8 cellular contexts compared by ENCODE assay signal in genomic region chr1:111275079-111275478, GRCh38. TPM values are rescaled to one million over a fixed set of nuclear protein-coding genes. Genes with fewer than 3 reads are reported as not detected.
A peak's percentile ranks its signal among the peaks of the same experiment; 100 is the strongest.
DNase-seq lines count a peak whose midpoint lies in the region; ATAC-seq and TF ChIP-seq lines count a peak whose summit lies in the region.

No MANE protein-coding gene starts in this region.

- peak; percentile 79 for ATAC-seq in upper lobe of right lung
- ATAC-seq in GM18870 (IDR thresholded peaks at IDR 0.05; ENCODE audit: unreplicated experiment), result no peak
- no peak for ATAC-seq in GM21529 (IDR thresholded peaks at IDR 0.05; ENCODE audit: unreplicated experiment)
- ATAC-seq in HG02884 (IDR thresholded peaks at IDR 0.05; ENCODE audit: unreplicated experiment), result no peak

- TF ChIP-seq CTCF in left ventricle myocardium inferior (IDR thresholded peaks at IDR 0.05; ENCODE audit: borderline replicate concordance) (no peak), upper lobe of right lung (IDR thresholded peaks at IDR 0.05) (no peak)

- peak; percentile 46 for DNase-seq in activated naive CD4-positive, alpha-beta T cell treated with anti-CD3 and anti-CD28 coated beads for 36 hours
- no peak for DNase-seq in activated naive CD4-positive, alpha-beta T cell treated with anti-CD3 and anti-CD28 coated beads, Interleukin-2, amount 50 U/mL, for 16 hours
- DNase-seq in activated CD4-positive, alpha-beta memory T cell treated with anti-CD3 and anti-CD28 coated beads, Interleukin-2, amount 10 ng/mL, durations not matched to agents 7 days and 5 days, result peak; percentile 38
- peak; percentile 71 for DNase-seq in left ventricle myocardium inferior
- DNase-seq in upper lobe of right lung, result no peak

- POLR2A ChIA-PET in activated CD4-positive, alpha-beta memory T cell treated with anti-CD3 and anti-CD28 coated beads, Interleukin-2, amount 10 ng/mL, durations not matched to agents 7 days and 5 days (lab: Charles Lee), result interaction anchor here (0.7 to 1.0 kb wide), 3 partner anchors 76 to 201 kb away, joined by 3 read pairs; no protein-coding TSS in a partner anchor

- peaks cover 8% of the 10 kb centered on the region for H3K4me1 ChIP-seq in left ventricle myocardium inferior
- no peaks in the 10 kb centered on the region for H3K4me1 ChIP-seq in upper lobe of right lung

- H3K4me3 Mint-ChIP-seq in activated naive CD4-positive, alpha-beta T cell treated with anti-CD3 and anti-CD28 coated beads for 36 hours, result no peak overlapping the region
- peak overlapping the region; percentile 52 for H3K4me3 Mint-ChIP-seq in activated CD4-positive, alpha-beta memory T cell treated with anti-CD3 and anti-CD28 coated beads, Interleukin-2, amount 10 ng/mL, durations not matched to agents 7 days and 5 days

- H3K36me3 ChIP-seq in left ventricle myocardium inferior, result no peaks in the 10 kb centered on the region
- no peaks in the 10 kb centered on the region for H3K36me3 ChIP-seq in upper lobe of right lung

- H3K9me3 Mint-ChIP-seq in activated naive CD4-positive, alpha-beta T cell treated with anti-CD3 and anti-CD28 coated beads for 36 hours, result peaks cover 8% of the 10 kb centered on the region
- H3K9me3 Mint-ChIP-seq in activated CD4-positive, alpha-beta memory T cell treated with anti-CD3 and anti-CD28 coated beads, Interleukin-2, amount 10 ng/mL, durations not matched to agents 7 days and 5 days, result no peaks in the 10 kb centered on the region

- H3K36me3 Mint-ChIP-seq in activated naive CD4-positive, alpha-beta T cell treated with anti-CD3 and anti-CD28 coated beads for 36 hours (ENCODE audit: low read depth), result no peaks in the 10 kb centered on the region
- H3K36me3 Mint-ChIP-seq in activated CD4-positive, alpha-beta memory T cell treated with anti-CD3 and anti-CD28 coated beads, Interleukin-2, amount 10 ng/mL, durations not matched to agents 7 days and 5 days (ENCODE audit: low read depth), result no peaks in the 10 kb centered on the region

- intact Hi-C loops in activated naive CD4-positive, alpha-beta T cell treated with anti-CD3 and anti-CD28 coated beads for 36 hours (cut with micrococcal nuclease), result loop anchor here (2.0 to 10.0 kb wide), 4 partner anchors 52 to 628 kb away; partner anchors contain the start of genes CEPT1 and DRAM2
- intact Hi-C loops in left ventricle myocardium inferior (cut with micrococcal nuclease) (loop anchor here (5.0 kb wide), 1 partner anchor 48 kb away; the partner anchor contains the start of gene CHI3L2), upper lobe of right lung (cut with DNase I) (no loop called here)

- peaks cover 22% of the 10 kb centered on the region for H3K27me3 Mint-ChIP-seq in activated naive CD4-positive, alpha-beta T cell treated with anti-CD3 and anti-CD28 coated beads for 36 hours (ENCODE audit: low read depth)
- H3K27me3 Mint-ChIP-seq in activated CD4-positive, alpha-beta memory T cell treated with anti-CD3 and anti-CD28 coated beads, Interleukin-2, amount 10 ng/mL, durations not matched to agents 7 days and 5 days, result peaks cover 24% of the 10 kb centered on the region

- peaks cover 47% of the 10 kb centered on the region for H3K4me1 Mint-ChIP-seq in activated naive CD4-positive, alpha-beta T cell treated with anti-CD3 and anti-CD28 coated beads for 36 hours (ENCODE audit: low read depth)
- H3K4me1 Mint-ChIP-seq in activated CD4-positive, alpha-beta memory T cell treated with anti-CD3 and anti-CD28 coated beads, Interleukin-2, amount 10 ng/mL, durations not matched to agents 7 days and 5 days, result peaks cover 31% of the 10 kb centered on the region

- CTCF ChIA-PET in activated naive CD4-positive, alpha-beta T cell treated with anti-CD3 and anti-CD28 coated beads for 36 hours (lab: Charles Lee), result interaction anchor here (1.0 to 1.5 kb wide), 4 partner anchors 19 to 56 kb away, joined by 3 to 5 read pairs (median 4); no protein-coding TSS in a partner anchor
- CTCF ChIA-PET in activated CD4-positive, alpha-beta memory T cell treated with anti-CD3 and anti-CD28 coated beads, Interleukin-2, amount 10 ng/mL, durations not matched to agents 7 days and 5 days (lab: Charles Lee), result interaction anchor here (0.7 kb wide), 1 partner anchor 60 kb away, joined by 3 read pairs; no protein-coding TSS in a partner anchor

- H3K9me3 ChIP-seq in left ventricle myocardium inferior (replicated peaks), result peaks cover 8% of the 10 kb centered on the region
- H3K9me3 ChIP-seq in upper lobe of right lung, result no peaks in the 10 kb centered on the region

- peaks cover 31% of the 10 kb centered on the region for H3K27me3 ChIP-seq in left ventricle myocardium inferior (ENCODE audit: low read depth)
- peaks cover 14% of the 10 kb centered on the region for H3K27me3 ChIP-seq in upper lobe of right lung

- H3K27ac Mint-ChIP-seq in activated naive CD4-positive, alpha-beta T cell treated with anti-CD3 and anti-CD28 coated beads for 36 hours, result peak overlapping the region; percentile 32
- H3K27ac Mint-ChIP-seq in activated CD4-positive, alpha-beta memory T cell treated with anti-CD3 and anti-CD28 coated beads, Interleukin-2, amount 10 ng/mL, durations not matched to agents 7 days and 5 days, result peak overlapping the region; percentile 60

- H3K4me3 ChIP-seq in left ventricle myocardium inferior (no peak overlapping the region), upper lobe of right lung (no peak overlapping the region)

- peak overlapping the region; percentile 45 for H3K27ac ChIP-seq in left ventricle myocardium inferior (replicated peaks)
- H3K27ac ChIP-seq in upper lobe of right lung, result no peak overlapping the region

RNA-seq across cellular contexts. Expression of gene CHIA, which starts 15.6 kb away (rescaled TPM):
- total RNA-seq in activated naive CD4-positive, alpha-beta T cell treated with anti-CD3 and anti-CD28 coated beads for 36 hours, result not detected
- total RNA-seq in activated CD4-positive, alpha-beta memory T cell treated with anti-CD3 and anti-CD28 coated beads, Interleukin-2, amount 10 ng/mL, durations not matched to agents 7 days and 5 days, result not detected
- total RNA-seq in left ventricle myocardium inferior (not detected), upper lobe of right lung (6.3 TPM)

RNA-seq across cellular contexts. Expression of gene CHI3L2, which starts 47.6 kb away (rescaled TPM):
- 1 to 10 TPM; 5.3 to 5.5 TPM for total RNA-seq in activated naive CD4-positive, alpha-beta T cell treated with anti-CD3 and anti-CD28 coated beads for 36 hours
- 1 to 10 TPM; 8.5 to 9.0 TPM for total RNA-seq in activated CD4-positive, alpha-beta memory T cell treated with anti-CD3 and anti-CD28 coated beads, Interleukin-2, amount 10 ng/mL, durations not matched to agents 7 days and 5 days
- total RNA-seq in left ventricle myocardium inferior (1.1 TPM), upper lobe of right lung (50.3 TPM)

Comparison
In these comparisons a context has a peak if more than half of its experiments do, and no peak if none do; other contexts are left out.
1. DNase-seq: peak in activated naive CD4-positive, alpha-beta T cell treated with anti-CD3 and anti-CD28 coated beads for 36 hours (single experiment), activated CD4-positive, alpha-beta memory T cell treated with anti-CD3 and anti-CD28 coated beads, Interleukin-2, amount 10 ng/mL, durations not matched to agents 7 days and 5 days (single experiment) and left ventricle myocardium inferior (single experiment); none in activated naive CD4-positive, alpha-beta T cell treated with anti-CD3 and anti-CD28 coated beads, Interleukin-2, amount 50 U/mL, for 16 hours (single experiment) and upper lobe of right lung (single experiment).